In the genomic region with DNA sequence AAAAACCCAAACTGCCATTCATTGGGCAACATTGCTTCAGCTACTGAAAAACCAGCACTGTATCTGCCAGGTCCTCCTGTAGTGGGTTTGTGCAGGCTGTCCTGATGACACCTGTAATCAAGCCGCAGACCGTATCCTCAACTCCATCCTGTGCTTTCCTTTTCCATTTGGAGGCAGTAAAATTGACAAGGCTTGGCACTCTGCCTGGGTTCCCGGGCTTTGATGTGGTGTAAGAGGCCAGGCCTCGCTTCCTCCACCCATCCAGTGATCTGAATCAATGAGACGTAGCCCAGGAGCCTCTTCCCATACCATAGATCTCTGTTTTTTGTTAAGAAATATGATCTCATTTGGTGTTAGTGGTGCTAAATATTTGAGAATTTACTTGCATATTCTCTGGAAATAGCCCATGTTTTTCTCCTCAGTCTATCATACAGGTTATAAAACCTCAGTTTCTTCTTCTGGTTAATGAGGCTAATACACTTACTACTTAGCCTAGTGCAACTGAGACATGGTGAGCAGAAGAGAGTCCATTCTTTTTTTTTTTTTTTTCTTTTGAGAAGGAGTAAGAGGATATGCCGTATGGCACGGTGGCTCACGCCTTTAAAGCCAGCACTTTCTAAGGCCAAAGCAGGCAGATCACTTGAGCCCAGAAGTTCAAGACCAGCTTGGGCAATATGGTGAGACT, we compare ENCODE assay signal across 11 cellular contexts. TPM values are rescaled to one million over a fixed set of nuclear protein-coding genes. Genes with fewer than 3 reads are reported as not detected.
DNase-seq lines count a peak whose midpoint lies in the region; ATAC-seq, FAIRE-seq and TF ChIP-seq lines count a peak whose summit lies in the region.
"Had no signal": no experiment of that assay in that cellular context is flagged by ENCODE, and none has a peak within 500 bp of the region (broad histone marks: within the 10 kb centered on the region; RNA-seq: fewer than 3 reads in every experiment).

No MANE protein-coding gene starts in this region.

- H3K4me2 ChIP-seq in DND-41 (ENCODE audit: insufficient read depth, low read length) (no peak overlapping the region), HepG2 (ENCODE audit: low read depth, low read length) (no peak overlapping the region)

- H3K4me3 ChIP-seq in DND-41 (ENCODE audit: low read depth in 1 of 2, low read length in 2 of 2) (no peak overlapping the region), adipocyte (ENCODE audit: low read length) (no peak overlapping the region), HepG2 (replicated peaks in 1 of 3; ENCODE audit: insufficient read depth in 1 of 3, low read depth in 2 of 3, low read length in 3 of 3) (no peak overlapping the region)

- no peak for TF ChIP-seq CTCF in DND-41 (IDR thresholded peaks at IDR 0.05; ENCODE audit: borderline replicate concordance, extremely low read depth, low read length, poor library complexity, severe bottlenecking)
- no peak for TF ChIP-seq CTCF in HepG2 (CRISPR knock-in tag; IDR thresholded peaks at IDR 0.05)

- no peaks in the 10 kb centered on the region for H3K36me3 ChIP-seq in DND-41 (ENCODE audit: insufficient read depth, low read length)
- H3K36me3 ChIP-seq in adipocyte (ENCODE audit: control insufficient read depth, insufficient read depth, low read length, severe bottlenecking), result peaks cover 6% of the 10 kb centered on the region
- H3K36me3 ChIP-seq in HepG2 (replicated peaks in 1 of 2; ENCODE audit: control insufficient read depth in 1 of 2, insufficient read depth in 2 of 2, low read length in 2 of 2), result no peaks in the 10 kb centered on the region

- peak; percentile 72 for DNase-seq in DND-41
- peak; percentile 86 for DNase-seq in NCI-H2029 (lab: John Stamatoyannopoulos, UW)
- peak; percentile 10 for DNase-seq in adipocyte (ENCODE audit: low read depth)
- DNase-seq in HepG2 (ENCODE audit: low spot score), result peak; percentile 56
- no peak for DNase-seq in cortex of kidney (lab: John Stamatoyannopoulos, UW)
- no peak for DNase-seq in activated CD4-positive, alpha-beta T cell treated with anti-CD3 and anti-CD28 coated beads for 48 hours
- DNase-seq in NCI-H226, result no peak
- DNase-seq: Right ventricle myocardium superior; stimulated activated naive CD8-positive, alpha-beta T cell treated with anti-CD3 and anti-CD28 coated beads, Interleukin-15, Interleukin-2, amounts not matched to agents 100 U/mL and 50 U/mL, for 24 hours had no signal

- TF ChIP-seq EP300 in HepG2 (IDR thresholded peaks at IDR 0.05; ENCODE audit: low read depth in 2 of 2, low read length in 2 of 2) (no peak), HepG2 (CRISPR knock-in tag; IDR thresholded peaks at IDR 0.05; ENCODE audit: borderline replicate concordance) (no peak)

- POLR2A ChIA-PET in HepG2 (lab: Yijun Ruan, JAX), result no interaction called here

- no peaks in the 10 kb centered on the region for H3K27me3 ChIP-seq in DND-41 (ENCODE audit: insufficient read depth, low read length, poor library complexity)
- H3K27me3 ChIP-seq in adipocyte (replicated peaks; ENCODE audit: control insufficient read depth, insufficient read depth, low read length), result no peaks in the 10 kb centered on the region
- H3K27me3 ChIP-seq in HepG2 (ENCODE audit: control insufficient read depth in 1 of 2, insufficient read depth in 2 of 2, low read length in 2 of 2), result no peaks in the 10 kb centered on the region

- no peaks in the 10 kb centered on the region for H3K79me2 ChIP-seq in DND-41 (ENCODE audit: insufficient read depth, low read length)
- no peaks in the 10 kb centered on the region for H3K79me2 ChIP-seq in HepG2 (ENCODE audit: insufficient read depth, low read length)

- H3K9me3 ChIP-seq in DND-41 (ENCODE audit: insufficient read depth, low read length, severe bottlenecking) (no peaks in the 10 kb centered on the region), adipocyte (ENCODE audit: control insufficient read depth, low read length) (no peaks in the 10 kb centered on the region), HepG2 (ENCODE audit: low read length) (no peaks in the 10 kb centered on the region)

- no peak for TF ChIP-seq RAD21 in HepG2 (CRISPR knock-in tag; IDR thresholded peaks at IDR 0.05)

- H4K20me1 ChIP-seq in DND-41 (ENCODE audit: insufficient read depth, low read length) (no peaks in the 10 kb centered on the region), HepG2 (ENCODE audit: insufficient read depth, low read length) (no peaks in the 10 kb centered on the region)

- no peak for TF ChIP-seq POLR2A in HepG2 (IDR thresholded peaks at IDR 0.05; ENCODE audit: insufficient read depth in 1 of 2, low read depth in 2 of 2, low read length in 2 of 2)

- H3K27ac ChIP-seq in DND-41 (ENCODE audit: low read length) (no peak overlapping the region), HepG2 (ENCODE audit: extremely low read length, insufficient read depth, low read length) (no peak overlapping the region)

- H3K9ac ChIP-seq in DND-41 (ENCODE audit: low read depth, low read length) (no peak overlapping the region), adipocyte (ENCODE audit: low read length) (no peak overlapping the region), HepG2 (ENCODE audit: insufficient read depth, low read depth, low read length) (no peak overlapping the region)

- in situ Hi-C loops in HepG2 (cut with HindIII; ENCODE audit: extremely low pct_ligation_motif_present, low pct_unique_long_range_greater_than_20kb), result no loop called here

- no peak for FAIRE-seq in HepG2 (lab: Jason Lieb, UNC)
- FAIRE-seq: G401.6 had no signal

- H2AFZ ChIP-seq in DND-41 (ENCODE audit: low read depth, low read length), result no peak overlapping the region
- H2AFZ ChIP-seq in HepG2 (ENCODE audit: low read length), result no peak overlapping the region

- 37% methylated on average over 8 of the region's 8 CpGs for WGBS in HepG2 (ENCODE audit: low lambda C conversion rate)

- H3K4me1 ChIP-seq in DND-41 (ENCODE audit: insufficient read depth, low read length) (peaks cover 10% of the 10 kb centered on the region), adipocyte (ENCODE audit: control insufficient read depth, insufficient read depth, low read length) (no peaks in the 10 kb centered on the region), HepG2 (ENCODE audit: insufficient read depth, low read length) (peaks cover 6% of the 10 kb centered on the region; the same call in 1 of the 2 replicates)

- CTCF ChIA-PET in HepG2 (lab: Yijun Ruan, JAX; ENCODE audit: low intra/inter-chr PET ratio, low total read pairs), result no interaction called here

- intact Hi-C loops in HepG2 (cut with micrococcal nuclease; ENCODE audit: unreplicated experiment), result no loop called here

- ATAC-seq in DND-41 (ENCODE audit: insufficient read depth, low read depth), result peak; percentile 80
- peak; percentile 56 for ATAC-seq in HepG2
- ATAC-seq in GM18520 (IDR thresholded peaks at IDR 0.05; ENCODE audit: unreplicated experiment), result no peak
- ATAC-seq: stimulated activated naive CD8-positive, alpha-beta T cell treated with anti-CD3 and anti-CD28 coated beads, Interleukin-15, Interleukin-2, amounts not matched to agents 100 U/mL and 50 U/mL, for 24 hours had no signal

- no TSS peak for BruUV-seq in HepG2 (replicated peaks; lab: Mats Ljungman, UMichigan)

RNA-seq across cellular contexts. Expression of a gene that starts 34.8 kb away (rescaled TPM):
- 7.2 and 9.9 TPM in 2 replicates for total RNA-seq in HepG2 (2016; rRNA removed; fragmentation: Illumina TruSeq; extraction: Trizol)
- 0.97 and 1.1 TPM in 2 replicates for total RNA-seq in HepG2 (2016; cell fraction: cytosol; rRNA removed; fragmentation: Illumina TruSeq; extraction: Trizol; ENCODE audit: low read depth)
- total RNA-seq in HepG2 (2016; cell fraction: insoluble cytoplasmic fraction; rRNA removed; fragmentation: Illumina TruSeq; extraction: Trizol), result 7.2 and 9.4 TPM in 2 replicates
- 4.1 and 4.9 TPM in 2 replicates for total RNA-seq in HepG2 (2016; cell fraction: membrane; rRNA removed; fragmentation: Illumina TruSeq; extraction: Trizol)
- total RNA-seq in HepG2 (2016; cell fraction: nucleus; rRNA removed; fragmentation: Illumina TruSeq; extraction: Trizol), result 5.1 and 5.6 TPM in 2 replicates
- polyA plus RNA-seq in HepG2 (2011; rRNA removed), result 3.3 and 4.5 TPM in 2 replicates
- 2.3 and 2.8 TPM in 2 replicates for polyA plus RNA-seq in HepG2 (2011; cell fraction: cytosol; rRNA removed)
- polyA plus RNA-seq in HepG2 (2011; cell fraction: nucleus; rRNA removed), result 2.7 and 3.3 TPM in 2 replicates
- polyA plus RNA-seq in HepG2 (2012), result 3.3 and 4.6 TPM in 2 replicates
- polyA plus RNA-seq in HepG2 (2016; cell fraction: cytosol; fragmentation: Illumina TruSeq; extraction: Trizol; ENCODE audit: low read depth), result 0.75 and 0.80 TPM in 2 replicates
- 6.0 and 6.6 TPM in 2 replicates for polyA plus RNA-seq in HepG2 (2016; cell fraction: insoluble cytoplasmic fraction; fragmentation: Illumina TruSeq; extraction: Trizol; ENCODE audit: low read depth)
- 1.6 and 1.9 TPM in 2 replicates for polyA plus RNA-seq in HepG2 (2016; cell fraction: membrane; fragmentation: Illumina TruSeq; extraction: Trizol; ENCODE audit: low read depth)
- polyA plus RNA-seq in HepG2 (2016; cell fraction: nucleus; fragmentation: Illumina TruSeq; extraction: Trizol; ENCODE audit: insufficient read depth, low read depth), result 6.6 and 6.9 TPM in 2 replicates
- polyA minus RNA-seq in HepG2 (2011; rRNA and poly(A)+ RNA removed; ENCODE audit: low replicate concordance), result 5.8 and 7.3 TPM in 2 replicates
- polyA minus RNA-seq in HepG2 (2011; cell fraction: cytosol; rRNA and poly(A)+ RNA removed), result 4.1 and 5.1 TPM in 2 replicates
- polyA minus RNA-seq in HepG2 (2011; cell fraction: nucleus; rRNA and poly(A)+ RNA removed), result 3.5 and 3.6 TPM in 2 replicates

RNA-seq across cellular contexts. Expression of a gene that starts 47.0 kb away (rescaled TPM):
- total RNA-seq in HepG2 (2016; rRNA removed; fragmentation: Illumina TruSeq; extraction: Trizol), result 16.6 and 21.7 TPM in 2 replicates
- total RNA-seq in HepG2 (2016; cell fraction: cytosol; rRNA removed; fragmentation: Illumina TruSeq; extraction: Trizol; ENCODE audit: low read depth), result 6.2 and 8.9 TPM in 2 replicates
- 16.7 and 23.3 TPM in 2 replicates for total RNA-seq in HepG2 (2016; cell fraction: insoluble cytoplasmic fraction; rRNA removed; fragmentation: Illumina TruSeq; extraction: Trizol)
- 17.6 and 19.1 TPM in 2 replicates for total RNA-seq in HepG2 (2016; cell fraction: membrane; rRNA removed; fragmentation: Illumina TruSeq; extraction: Trizol)
- 8.0 and 8.3 TPM in 2 replicates for total RNA-seq in HepG2 (2016; cell fraction: nucleus; rRNA removed; fragmentation: Illumina TruSeq; extraction: Trizol)
- polyA plus RNA-seq in HepG2 (2011; rRNA removed), result 13.8 and 17.2 TPM in 2 replicates
- polyA plus RNA-seq in HepG2 (2011; cell fraction: cytosol; rRNA removed), result 15.0 and 15.5 TPM in 2 replicates
- 3.8 and 6.5 TPM in 2 replicates for polyA plus RNA-seq in HepG2 (2011; cell fraction: nucleus; rRNA removed)
- 17.7 and 18.9 TPM in 2 replicates for polyA plus RNA-seq in HepG2 (2012)
- 11.6 and 13.8 TPM in 2 replicates for polyA plus RNA-seq in HepG2 (2016; cell fraction: cytosol; fragmentation: Illumina TruSeq; extraction: Trizol; ENCODE audit: low read depth)
- 24.1 and 27.8 TPM in 2 replicates for polyA plus RNA-seq in HepG2 (2016; cell fraction: insoluble cytoplasmic fraction; fragmentation: Illumina TruSeq; extraction: Trizol; ENCODE audit: low read depth)
- 19.7 and 24.1 TPM in 2 replicates for polyA plus RNA-seq in HepG2 (2016; cell fraction: membrane; fragmentation: Illumina TruSeq; extraction: Trizol; ENCODE audit: low read depth)
- 15.7 and 15.8 TPM in 2 replicates for polyA plus RNA-seq in HepG2 (2016; cell fraction: nucleus; fragmentation: Illumina TruSeq; extraction: Trizol; ENCODE audit: insufficient read depth, low read depth)
- polyA minus RNA-seq in HepG2 (2011; rRNA and poly(A)+ RNA removed; ENCODE audit: low replicate concordance), result 36.1 and 50.0 TPM in 2 replicates
- polyA minus RNA-seq in HepG2 (2011; cell fraction: cytosol; rRNA and poly(A)+ RNA removed), result 12.7 and 15.7 TPM in 2 replicates
- polyA minus RNA-seq in HepG2 (2011; cell fraction: nucleus; rRNA and poly(A)+ RNA removed), result 12.0 and 13.2 TPM in 2 replicates

Comparison
In these comparisons a context has a peak if more than half of its experiments do, and no peak if none do; other contexts are left out.
1. DNase-seq: peak in DND-41 (single experiment), NCI-H2029 (single experiment), adipocyte (single experiment) and HepG2 (single experiment); none in cortex of kidney (single experiment), activated CD4-positive, alpha-beta T cell treated with anti-CD3 and anti-CD28 coated beads for 48 hours (single experiment) and NCI-H226 (single experiment).